23 cellular contexts compared by ENCODE assay signal in the genomic region with DNA sequence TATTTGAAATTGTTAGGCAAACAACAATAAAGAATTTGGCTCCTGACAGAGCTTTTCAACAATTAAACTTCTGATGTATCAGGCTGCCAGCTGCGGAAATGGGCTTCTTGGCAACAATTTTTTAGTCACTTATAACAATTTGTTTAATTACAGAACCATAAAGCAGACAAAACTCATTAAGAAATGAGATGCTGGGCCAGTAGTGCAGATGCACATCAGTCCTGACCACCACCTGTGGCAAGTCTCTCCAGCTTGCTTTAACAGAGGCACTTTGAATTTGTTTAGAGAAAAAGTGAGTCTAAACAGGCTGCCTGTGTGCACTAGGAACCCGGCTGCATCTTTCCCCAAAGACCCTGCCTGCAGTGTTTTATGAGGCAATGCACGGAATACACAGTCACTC.
DNase-seq lines count a peak whose midpoint lies in the region; ATAC-seq and TF ChIP-seq lines count a peak whose summit lies in the region.
"Had no signal": no experiment of that assay in that cellular context is flagged by ENCODE, and none has a peak within 500 bp of the region (broad histone marks: within the 10 kb centered on the region; RNA-seq: fewer than 3 reads in every experiment).

No MANE protein-coding gene starts in this region.

- H3K27me3 Mint-ChIP-seq in Caco-2 (ENCODE audit: insufficient read depth, unreplicated experiment) = peaks cover 4% of the 10 kb centered on the region
- H3K27me3 Mint-ChIP-seq: IgD-negative memory B cell, T-cell had no signal

- no peaks in the 10 kb centered on the region for H3K9me3 Mint-ChIP-seq in Caco-2 (ENCODE audit: unreplicated experiment)
- H3K9me3 Mint-ChIP-seq: GM23338 had no signal

- DNase-seq in NCI-H2107 treated with DMSO at 0.1 percent for 48 hours (lab: John Stamatoyannopoulos, UW; ENCODE audit: unreplicated experiment) (peak; percentile 21), NCI-H2107 (lab: John Stamatoyannopoulos, UW) (no peak), NCI-H146 treated with DMSO at 0.1 percent for 48 hours (lab: John Stamatoyannopoulos, UW; ENCODE audit: unreplicated experiment) (peak; percentile 33), NCI-H69 (lab: John Stamatoyannopoulos, UW) (peak; percentile 97), GOT3 (lab: John Stamatoyannopoulos, UW) (no peak), DMS114 treated with DMSO at 0.1 percent for 48 hours (lab: John Stamatoyannopoulos, UW; ENCODE audit: unreplicated experiment) (no peak), Caco-2 (no peak)
- DNase-seq: AML-193, DMS153, GDM1, Karpas-422, NCI-H1048, NCI-H2171 treated with DMSO at 0.1 percent for 48 hours, NCI-H510A treated with DMSO at 0.1 percent for 48 hours, T-cell had no signal

- intact Hi-C loops in Caco-2 (cut with micrococcal nuclease; ENCODE audit: unreplicated experiment) = no loop called here

- ATAC-seq in SK-N-SH treated with all-trans-retinoic acid at 6 μM for 48 hours = no peak
- ATAC-seq: GM23338, HCT116, Panc1, Right ventricle myocardium inferior, T-cell had no signal

- no peaks in the 10 kb centered on the region for H3K36me3 ChIP-seq in Caco-2 (ENCODE audit: control insufficient read depth, insufficient read depth, low read length)

- H3K36me3 Mint-ChIP-seq in Caco-2 (ENCODE audit: insufficient read depth, unreplicated experiment) = no peaks in the 10 kb centered on the region
- H3K36me3 Mint-ChIP-seq: CD14-positive monocyte, IgD-negative memory B cell, T-cell had no signal

- H3K27ac Mint-ChIP-seq in Caco-2 (ENCODE audit: unreplicated experiment) = no peak overlapping the region
- H3K27ac Mint-ChIP-seq: CD14-positive monocyte, GM23338, IgD-negative memory B cell, T-cell had no signal

- no peak overlapping the region for H3K4me3 ChIP-seq in Caco-2 (ENCODE audit: low read depth, low read length)
- H3K4me3 ChIP-seq: GM23338, SK-N-MC had no signal

- H3K27me3 ChIP-seq in Caco-2 (replicated peaks; ENCODE audit: control insufficient read depth, insufficient read depth, low read length) = no peaks in the 10 kb centered on the region

- POLR2A ChIA-PET in Caco-2 (lab: Charles Lee) = no interaction called here

- CTCF ChIA-PET in Caco-2 (lab: Charles Lee) = no interaction called here

- TF ChIP-seq CTCF in Caco-2 (IDR thresholded peaks at IDR 0.05; ENCODE audit: insufficient read depth in 1 of 2, low read depth in 1 of 2, low read length in 1 of 2, severe bottlenecking in 1 of 2, unreplicated experiment in 1 of 2) = no peak

- H3K4me1 Mint-ChIP-seq in Caco-2 (ENCODE audit: low read depth, unreplicated experiment) = no peaks in the 10 kb centered on the region
- H3K4me1 Mint-ChIP-seq: CD14-positive monocyte, GM23338, IgD-negative memory B cell, T-cell had no signal

- no peaks in the 10 kb centered on the region for H3K9me3 ChIP-seq in Caco-2

- no peaks in the 10 kb centered on the region for H3K4me1 ChIP-seq in Caco-2

- no TSS peak for BruUV-seq in Caco-2 (replicated peaks; lab: Mats Ljungman, UMichigan)

- H3K4me3 Mint-ChIP-seq in Caco-2 (ENCODE audit: unreplicated experiment) = no peak overlapping the region
- H3K4me3 Mint-ChIP-seq: CD14-positive monocyte, GM23338, IgD-negative memory B cell, T-cell had no signal

TF ChIP-seq in SK-N-SH treated with all-trans-retinoic acid at 6 μM for 48 hours, 23 proteins besides CTCF, POLR2A, EP300 and RAD21:
- TF ChIP-seq ZNF70 (CRISPR knock-in tag; IDR thresholded peaks at IDR 0.05) (no peak), TCF4 (CRISPR knock-in tag; IDR thresholded peaks at IDR 0.05; ENCODE audit: borderline replicate concordance) (peak; percentile 39; the same call in 1 of the 2 replicates), RARB (CRISPR knock-in tag; IDR thresholded peaks at IDR 0.05) (no peak)

Comparison
In these comparisons a context has a peak if more than half of its experiments do, and no peak if none do; other contexts are left out.
1. DNase-seq: peak in NCI-H2107 treated with DMSO at 0.1 percent for 48 hours (single experiment), NCI-H146 treated with DMSO at 0.1 percent for 48 hours (single experiment) and NCI-H69 (single experiment); none in NCI-H2107 (single experiment), GOT3 (single experiment), DMS114 treated with DMSO at 0.1 percent for 48 hours (single experiment) and Caco-2 (0 of 2).